In genomic region chr12:6965026-6965661, GRCh38 we compare ENCODE assay signal across 8 cellular contexts. TPM values are rescaled to one million over a fixed set of nuclear protein-coding genes. Genes with fewer than 3 reads are reported as not detected.
DNase-seq lines count a peak whose midpoint lies in the region; ATAC-seq, FAIRE-seq and TF ChIP-seq lines count a peak whose summit lies in the region.

No MANE protein-coding gene starts in this region.

- FAIRE-seq in astrocyte (lab: Jason Lieb, UNC) = no peak

- peaks cover 25% of the 10 kb centered on the region for H3K4me1 ChIP-seq in astrocyte (ENCODE audit: insufficient read depth, low read length)

- TF ChIP-seq CTCF in astrocyte (IDR thresholded peaks at IDR 0.05; ENCODE audit: insufficient read depth, low read depth, low read length) = peak; percentile 81

- no peaks in the 10 kb centered on the region for H3K27me3 ChIP-seq in astrocyte (ENCODE audit: insufficient read depth, low read length)

- peak overlapping the region; percentile 20 for H3K4me3 Mint-ChIP-seq in astrocyte (ENCODE audit: unreplicated experiment)

- H2AFZ ChIP-seq in astrocyte (ENCODE audit: low read depth, low read length) = no peak overlapping the region

- H3K27ac Mint-ChIP-seq in astrocyte (ENCODE audit: unreplicated experiment) = peak overlapping the region; percentile 72

- H3K27me3 Mint-ChIP-seq in astrocyte (ENCODE audit: low read depth, unreplicated experiment) = no peaks in the 10 kb centered on the region

- peaks cover 32% of the 10 kb centered on the region for H3K79me2 ChIP-seq in astrocyte (ENCODE audit: insufficient read depth, low read length)

- no peaks in the 10 kb centered on the region for H3K9me3 Mint-ChIP-seq in astrocyte (ENCODE audit: unreplicated experiment)

- DNase-seq in COR-L47 (lab: John Stamatoyannopoulos, UW) (peak; percentile 62), NCI-H146 treated with DMSO at 0.1 percent for 48 hours (lab: John Stamatoyannopoulos, UW; ENCODE audit: unreplicated experiment) (peak; percentile 93), T-helper 2 cell (peak; percentile 65 to 89 (median 77)), astrocyte (ENCODE audit: low read depth) (peak; percentile 55), hepatic stellate cell (ENCODE audit: low spot score) (peak; percentile 90), skeletal muscle cell (ENCODE audit: low read depth) (peak; percentile 62)

- no peaks in the 10 kb centered on the region for H3K9me3 ChIP-seq in astrocyte (ENCODE audit: insufficient read depth, low read depth, low read length)

- H3K4me2 ChIP-seq in astrocyte (ENCODE audit: low read length) = no peak overlapping the region

- H4K20me1 ChIP-seq in astrocyte (ENCODE audit: insufficient read depth, low read length) = peaks cover 7% of the 10 kb centered on the region

- peaks cover 22% of the 10 kb centered on the region for H3K4me1 Mint-ChIP-seq in astrocyte (ENCODE audit: low read depth, unreplicated experiment)

- H3K27ac ChIP-seq in astrocyte (ENCODE audit: low read depth, low read length) = no peak overlapping the region

- H3K9ac ChIP-seq in astrocyte (ENCODE audit: low read length) = peak overlapping the region; percentile 41

- H3K4me3 ChIP-seq in astrocyte (ENCODE audit: insufficient read depth, low read depth, low read length) (no peak overlapping the region), skeletal muscle cell (ENCODE audit: low read depth, low read length) (no peak overlapping the region)

- ATAC-seq in GM21786 (IDR thresholded peaks at IDR 0.05; ENCODE audit: unreplicated experiment) = peak; percentile 50
- no peak for ATAC-seq in HG03039 (IDR thresholded peaks at IDR 0.05; ENCODE audit: unreplicated experiment)

- H3K36me3 Mint-ChIP-seq in astrocyte (ENCODE audit: low read depth, unreplicated experiment) = peaks cover 12% of the 10 kb centered on the region

- peaks cover 29% of the 10 kb centered on the region for H3K36me3 ChIP-seq in astrocyte (ENCODE audit: insufficient read depth, low read length)

RNA-seq across cellular contexts. Expression of gene PHB2, which starts 5.3 kb away (rescaled TPM):
- total RNA-seq in astrocyte = 171 and 176 TPM in 2 replicates

RNA-seq across cellular contexts. Expression of gene EMG1, which starts 5.6 kb away (rescaled TPM):
- 38.6 and 39.1 TPM in 2 replicates for total RNA-seq in astrocyte

RNA-seq across cellular contexts. Expression of gene PTPN6, which starts 14.0 kb away (rescaled TPM):
- total RNA-seq in astrocyte = 5.2 and 8.9 TPM in 2 replicates

RNA-seq across cellular contexts. Expression of gene C12orf57, which starts 21.3 kb away (rescaled TPM):
- total RNA-seq in astrocyte = 117 and 123 TPM in 2 replicates

RNA-seq across cellular contexts. Expression of gene RNU7-1, which starts 21.5 kb away (rescaled TPM):
- not detected in 2 replicates for total RNA-seq in astrocyte
